20 cellular contexts compared by ENCODE assay signal in the genomic region with DNA sequence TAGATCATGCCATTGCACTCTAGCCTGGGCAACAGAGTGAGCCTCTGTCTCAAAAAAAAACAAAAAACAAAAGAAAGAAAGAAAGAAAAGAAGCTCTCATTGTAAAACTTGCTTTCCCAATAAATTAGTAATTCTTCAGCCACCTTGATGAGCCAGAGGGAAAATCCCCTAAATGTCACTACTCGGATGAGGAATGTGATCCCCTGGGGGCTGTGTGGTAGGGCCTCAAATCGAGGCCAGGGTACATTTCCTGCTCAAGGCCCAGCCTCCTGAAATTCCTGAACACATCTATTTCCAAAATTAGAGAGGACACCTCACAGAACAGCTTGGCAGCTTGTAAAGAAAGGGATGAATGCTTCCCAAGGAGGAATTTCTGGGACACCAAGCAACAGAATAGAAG.
DNase-seq lines count a peak whose midpoint lies in the region; ATAC-seq, FAIRE-seq and TF ChIP-seq lines count a peak whose summit lies in the region.
"Had no signal": no experiment of that assay in that cellular context is flagged by ENCODE, and none has a peak within 500 bp of the region (broad histone marks: within the 10 kb centered on the region; RNA-seq: fewer than 3 reads in every experiment).

No MANE protein-coding gene starts in this region.

- H3K9me3 ChIP-seq in astrocyte (ENCODE audit: insufficient read depth, low read depth, low read length) (no peaks in the 10 kb centered on the region), smooth muscle cell (replicated peaks; ENCODE audit: low read depth) (no peaks in the 10 kb centered on the region)

- H3K4me2 ChIP-seq in astrocyte (ENCODE audit: low read length), result no peak overlapping the region
- H3K4me2 ChIP-seq in smooth muscle cell, result no peak overlapping the region

- ATAC-seq in HG03095 (IDR thresholded peaks at IDR 0.05; ENCODE audit: unreplicated experiment), result no peak
- ATAC-seq: HCT116, SK-N-SH treated with all-trans-retinoic acid at 6 μM for 48 hours had no signal

- H3K27me3 Mint-ChIP-seq in astrocyte (ENCODE audit: low read depth, unreplicated experiment), result peaks cover 10% of the 10 kb centered on the region

- H3F3A ChIP-seq in smooth muscle cell (ENCODE audit: low read depth), result peaks cover 15% of the 10 kb centered on the region

- H2AFZ ChIP-seq in astrocyte (ENCODE audit: low read depth, low read length), result no peak overlapping the region
- peak overlapping the region; percentile 25 for H2AFZ ChIP-seq in smooth muscle cell (ENCODE audit: low read depth)

- TF ChIP-seq CTCF in astrocyte (IDR thresholded peaks at IDR 0.05; ENCODE audit: insufficient read depth, low read depth, low read length) (no peak), fibroblast of the aortic adventitia (IDR thresholded peaks at IDR 0.05; ENCODE audit: insufficient read depth, low read length) (no peak), smooth muscle cell (IDR thresholded peaks at IDR 0.05; ENCODE audit: borderline replicate concordance, insufficient read depth, poor library complexity, severe bottlenecking) (no peak)

- no peak for FAIRE-seq in astrocyte (lab: Jason Lieb, UNC)
- FAIRE-seq: G401.6 had no signal

- peaks cover 14% of the 10 kb centered on the region for H3K4me1 ChIP-seq in astrocyte (ENCODE audit: insufficient read depth, low read length)
- peaks cover 28% of the 10 kb centered on the region for H3K4me1 ChIP-seq in smooth muscle cell (ENCODE audit: low read depth)

- no peak overlapping the region for H3K4me3 Mint-ChIP-seq in astrocyte (ENCODE audit: unreplicated experiment)

- no peaks in the 10 kb centered on the region for H3K9me3 Mint-ChIP-seq in astrocyte (ENCODE audit: unreplicated experiment)

- H3K4me1 Mint-ChIP-seq in astrocyte (ENCODE audit: low read depth, unreplicated experiment), result peaks cover 41% of the 10 kb centered on the region

- H3K36me3 ChIP-seq in astrocyte (ENCODE audit: insufficient read depth, low read length), result no peaks in the 10 kb centered on the region
- no peaks in the 10 kb centered on the region for H3K36me3 ChIP-seq in smooth muscle cell (ENCODE audit: low read depth)

- H3K4me3 ChIP-seq in astrocyte (ENCODE audit: insufficient read depth, low read depth, low read length) (no peak overlapping the region), fibroblast of the aortic adventitia (ENCODE audit: low read depth, low read length) (no peak overlapping the region), smooth muscle cell (no peak overlapping the region)

- H3K79me2 ChIP-seq in astrocyte (ENCODE audit: insufficient read depth, low read length), result no peaks in the 10 kb centered on the region
- H3K79me2 ChIP-seq in smooth muscle cell (ENCODE audit: low read depth), result no peaks in the 10 kb centered on the region

- H4K20me1 ChIP-seq in astrocyte (ENCODE audit: insufficient read depth, low read length), result no peaks in the 10 kb centered on the region
- no peaks in the 10 kb centered on the region for H4K20me1 ChIP-seq in smooth muscle cell (ENCODE audit: low read depth)

- no peaks in the 10 kb centered on the region for H3K36me3 Mint-ChIP-seq in astrocyte (ENCODE audit: low read depth, unreplicated experiment)

- WGBS in smooth muscle cell (ENCODE audit: low lambda C conversion rate), result 38% methylated on average over 2 of the region's 2 CpGs

- peak overlapping the region; percentile 29 for H3K27ac Mint-ChIP-seq in astrocyte (ENCODE audit: unreplicated experiment)

- DNase-seq in ELF-1 (ENCODE audit: low read depth, low spot score), result peak; percentile 42
- peak; percentile 4 for DNase-seq in astrocyte (ENCODE audit: low read depth)
- peak; percentile 43 for DNase-seq in fibroblast of the aortic adventitia (ENCODE audit: low read depth)
- DNase-seq in smooth muscle cell (lab: John Stamatoyannopoulos, UW; ENCODE audit: unreplicated experiment), result no peak
- no peak for DNase-seq in NCI-H345 treated with DMSO at 0.1 percent for 48 hours (lab: John Stamatoyannopoulos, UW; ENCODE audit: unreplicated experiment)
- DNase-seq in NCI-H446 (lab: John Stamatoyannopoulos, UW), result no peak
- DNase-seq: AML-193, DMS79, NCI-H1105 treated with DMSO at 0.1 percent for 48 hours, NCI-H1694 treated with DMSO at 0.1 percent for 48 hours, NCI-H2107, NCI-H524, NCI-H82, SIG-M5 had no signal

- peaks cover 4% of the 10 kb centered on the region for H3K27me3 ChIP-seq in astrocyte (ENCODE audit: insufficient read depth, low read length)
- H3K27me3 ChIP-seq in smooth muscle cell (ENCODE audit: low read depth), result no peaks in the 10 kb centered on the region

- H3K27ac ChIP-seq in astrocyte (ENCODE audit: low read depth, low read length) (no peak overlapping the region), smooth muscle cell (ENCODE audit: low read depth) (peak overlapping the region; percentile 93)
- H3K27ac ChIP-seq: C4-2B, RWPE1 had no signal

- H3K9ac ChIP-seq in astrocyte (ENCODE audit: low read length), result no peak overlapping the region
- H3K9ac ChIP-seq in smooth muscle cell (ENCODE audit: low read depth), result no peak overlapping the region

Comparison
In these comparisons a context has a peak if more than half of its experiments do, and no peak if none do; other contexts are left out.
1. DNase-seq: peak in ELF-1 (single experiment), astrocyte (single experiment) and fibroblast of the aortic adventitia (single experiment); none in smooth muscle cell (single experiment), NCI-H345 treated with DMSO at 0.1 percent for 48 hours (single experiment) and NCI-H446 (0 of 2).